Comparison of ENCODE assay signal across 8 cellular contexts in the genomic region with DNA sequence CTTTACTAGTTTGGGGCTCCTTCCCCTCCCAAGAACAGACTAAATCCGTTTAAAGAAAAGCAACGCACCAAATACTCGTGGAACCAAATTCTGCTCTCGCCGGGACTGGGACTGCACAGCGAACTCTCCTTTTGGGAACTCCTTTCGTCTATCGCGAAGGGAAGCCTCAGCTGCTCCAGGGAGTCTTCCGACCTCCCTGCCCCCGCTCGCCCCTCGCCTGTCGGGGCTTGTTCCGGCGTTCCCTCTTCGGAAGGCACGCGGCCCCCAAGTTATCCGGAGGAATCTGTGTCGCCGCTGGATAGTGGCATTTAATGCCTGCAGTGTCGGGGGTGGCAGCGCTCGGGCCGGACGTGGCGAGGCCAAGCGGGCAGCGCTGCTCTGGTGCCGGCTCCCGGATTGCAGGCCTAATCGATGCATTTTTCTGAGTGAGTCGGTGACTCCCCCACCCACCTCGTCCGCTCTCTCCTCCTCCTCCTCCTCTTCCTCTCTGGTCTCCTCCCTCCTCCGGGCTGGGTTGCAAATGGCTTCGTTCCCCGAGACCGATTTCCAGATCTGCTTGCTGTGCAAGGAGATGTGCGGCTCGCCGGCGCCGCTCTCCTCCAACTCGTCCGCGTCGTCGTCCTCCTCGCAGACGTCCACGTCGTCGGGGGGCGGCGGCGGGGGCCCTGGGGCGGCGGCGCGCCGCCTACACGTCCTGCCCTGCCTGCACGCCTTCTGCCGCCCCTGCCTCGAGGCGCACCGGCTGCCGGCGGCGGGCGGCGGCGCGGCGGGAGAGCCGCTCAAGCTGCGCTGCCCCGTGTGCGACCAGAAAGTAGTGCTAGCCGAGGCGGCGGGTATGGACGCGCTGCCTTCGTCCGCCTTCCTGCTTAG. TPM values are rescaled to one million over a fixed set of nuclear protein-coding genes. Genes with fewer than 3 reads are reported as not detected.
DNase-seq lines count a peak whose midpoint lies in the region; ATAC-seq and TF ChIP-seq lines count a peak whose summit lies in the region.

Gene TRIM71 (plus strand): TSS at position 437 of the 870 bp plus-strand sequence. CDS start 84 bp downstream, at position 521.

- no peaks in the 10 kb centered on the region for H4K20me1 ChIP-seq in fibroblast of lung (ENCODE audit: control insufficient read depth, extremely low read depth, insufficient read depth, low read length)

- peaks cover 61% of the 10 kb centered on the region for H3K27me3 ChIP-seq in fibroblast of lung (ENCODE audit: control insufficient read depth, insufficient read depth, low read length)

- no peak within 1 kb of the TSS for H2AFZ ChIP-seq in fibroblast of lung (ENCODE audit: low read length)

- H3K9me3 ChIP-seq in fibroblast of lung (ENCODE audit: control insufficient read depth, insufficient read depth, low read depth, low read length): no peaks in the 10 kb centered on the region

- peaks cover 6 to 30% (median 22%) of the 10 kb centered on the region in 3 donors for H3K4me1 Mint-ChIP-seq in T-cell

- H3K4me3 Mint-ChIP-seq in T-cell: peak within 1 kb of the TSS; percentile 64 to 74 (median 68)

- peaks cover 16 to 52% of the 10 kb centered on the region in 2 donors for H3K27me3 Mint-ChIP-seq in T-cell

- H3K27ac Mint-ChIP-seq in T-cell: no peak within 1 kb of the TSS

- peak within 1 kb of the TSS; percentile 3 for H3K4me2 ChIP-seq in fibroblast of lung (ENCODE audit: extremely low read depth, insufficient read depth, low read length)

- CTCF ChIA-PET in T-cell (lab: Charles Lee): no interaction called here

- no peaks in the 10 kb centered on the region for H3K9me3 Mint-ChIP-seq in T-cell

- no peaks in the 10 kb centered on the region for H3K4me1 ChIP-seq in fibroblast of lung (ENCODE audit: control insufficient read depth, extremely low read depth, insufficient read depth, low read length)

- no peak within 1 kb of the TSS for H3K27ac ChIP-seq in fibroblast of lung (ENCODE audit: insufficient read depth, low read length)

- POLR2A ChIA-PET in T-cell (lab: Charles Lee): interaction anchor here in 1 of 2 donors (0.6 kb wide), 1 partner anchor 15 kb away, joined by 13 read pairs; no protein-coding TSS in a partner anchor

- H3K36me3 Mint-ChIP-seq in T-cell: no peaks in the 10 kb centered on the region

- H3K36me3 ChIP-seq in fibroblast of lung (ENCODE audit: control insufficient read depth, insufficient read depth, low read length): no peaks in the 10 kb centered on the region

- H3K79me2 ChIP-seq in fibroblast of lung (ENCODE audit: control insufficient read depth, insufficient read depth, low read length): no peaks in the 10 kb centered on the region

- H3K9ac ChIP-seq in fibroblast of lung (ENCODE audit: insufficient read depth, low read length): no peak within 1 kb of the TSS

- H3K4me3 ChIP-seq in fibroblast of lung (replicated peaks in 1 of 4; ENCODE audit: control extremely low read depth in 1 of 4, insufficient read depth in 1 of 4, low read depth in 3 of 4, low read length in 4 of 4): peak within 1 kb of the TSS in 2 of 4 experiments; percentile 23 to 39

- no peak for TF ChIP-seq CTCF in fibroblast of lung (conservative IDR thresholded peaks at IDR 0.05 in 1 of 2, IDR thresholded peaks at IDR 0.05 in 1 of 2; ENCODE audit: low read depth in 1 of 2, low read length in 2 of 2)

- DNase-seq in NCI-H82 (lab: John Stamatoyannopoulos, UW) (peak; percentile 24), NCI-H82 treated with DMSO at 0.1 percent for 48 hours (lab: John Stamatoyannopoulos, UW; ENCODE audit: unreplicated experiment) (no peak), T-cell (no peak), fibroblast of lung (ENCODE audit: low read depth in 2 of 2) (no peak), retina (peak; percentile 87), NCI-H1694 (lab: John Stamatoyannopoulos, UW) (no peak)

- ATAC-seq in T-cell (replicated peaks in 1 of 4) (no peak), GM18520 (IDR thresholded peaks at IDR 0.05; ENCODE audit: unreplicated experiment) (no peak), GM21367 (IDR thresholded peaks at IDR 0.05; ENCODE audit: unreplicated experiment) (no peak)

RNA-seq across cellular contexts. Expression of gene TRIM71, which starts in this region (rescaled TPM):
- total RNA-seq in T-cell (under 1 TPM in 4 of 5 donors, not detected in 1; 0.05 to 0.32 (median 0.29) TPM), fibroblast of lung (under 0.01 TPM in 1 of 2 replicates, not detected in the other)
- 0.02 TPM in 2 replicates for polyA plus RNA-seq in fibroblast of lung
- polyA plus RNA-seq in fibroblast of lung (2012): not detected in 2 replicates
- not detected in 2 replicates for polyA minus RNA-seq in fibroblast of lung (ENCODE audit: low replicate concordance)

Comparison
In these comparisons a context has a peak if more than half of its experiments do, and no peak if none do; other contexts are left out.
1. DNase-seq: peak in NCI-H82 (single experiment) and retina (single experiment); none in NCI-H82 treated with DMSO at 0.1 percent for 48 hours (single experiment), T-cell (0 of 34), fibroblast of lung (0 of 2) and NCI-H1694 (single experiment).